ENCODE assay signal across 1 cellular context in the genomic region with DNA sequence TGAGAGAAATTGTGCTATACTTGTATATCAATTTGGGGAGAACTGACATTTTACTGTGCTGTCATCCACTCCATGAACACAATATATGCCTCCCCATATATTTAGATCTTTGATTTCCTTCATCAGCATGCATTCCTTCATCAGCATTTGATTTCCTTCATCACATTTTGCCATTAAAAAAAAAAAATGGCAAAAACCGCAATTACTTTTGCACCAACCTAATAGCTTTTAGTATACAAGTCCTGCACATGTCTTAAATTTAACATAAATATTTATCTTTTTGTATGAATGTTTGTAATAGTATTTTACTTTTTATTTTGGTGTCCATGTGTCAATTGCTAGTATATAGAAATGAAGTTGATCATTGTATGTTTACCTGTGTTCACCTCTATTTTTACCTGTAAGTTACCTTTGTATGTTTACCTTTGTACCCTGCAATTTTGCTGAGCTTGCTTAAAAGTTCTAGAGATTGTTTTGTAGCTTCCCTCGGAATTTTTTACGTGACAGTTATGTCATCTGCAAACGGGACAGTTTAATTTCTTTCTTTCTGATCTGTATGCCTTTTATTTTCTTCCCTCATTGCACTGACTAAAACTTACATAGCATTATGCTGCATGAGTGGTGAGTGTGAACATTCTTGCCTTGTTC.
TF ChIP-seq lines count a peak whose summit lies in the region.

No MANE protein-coding gene starts in this region.

TF ChIP-seq in K562, 482 proteins besides CTCF, POLR2A, EP300 and RAD21 (continued from another document):
- TF ChIP-seq, protein P1, sequence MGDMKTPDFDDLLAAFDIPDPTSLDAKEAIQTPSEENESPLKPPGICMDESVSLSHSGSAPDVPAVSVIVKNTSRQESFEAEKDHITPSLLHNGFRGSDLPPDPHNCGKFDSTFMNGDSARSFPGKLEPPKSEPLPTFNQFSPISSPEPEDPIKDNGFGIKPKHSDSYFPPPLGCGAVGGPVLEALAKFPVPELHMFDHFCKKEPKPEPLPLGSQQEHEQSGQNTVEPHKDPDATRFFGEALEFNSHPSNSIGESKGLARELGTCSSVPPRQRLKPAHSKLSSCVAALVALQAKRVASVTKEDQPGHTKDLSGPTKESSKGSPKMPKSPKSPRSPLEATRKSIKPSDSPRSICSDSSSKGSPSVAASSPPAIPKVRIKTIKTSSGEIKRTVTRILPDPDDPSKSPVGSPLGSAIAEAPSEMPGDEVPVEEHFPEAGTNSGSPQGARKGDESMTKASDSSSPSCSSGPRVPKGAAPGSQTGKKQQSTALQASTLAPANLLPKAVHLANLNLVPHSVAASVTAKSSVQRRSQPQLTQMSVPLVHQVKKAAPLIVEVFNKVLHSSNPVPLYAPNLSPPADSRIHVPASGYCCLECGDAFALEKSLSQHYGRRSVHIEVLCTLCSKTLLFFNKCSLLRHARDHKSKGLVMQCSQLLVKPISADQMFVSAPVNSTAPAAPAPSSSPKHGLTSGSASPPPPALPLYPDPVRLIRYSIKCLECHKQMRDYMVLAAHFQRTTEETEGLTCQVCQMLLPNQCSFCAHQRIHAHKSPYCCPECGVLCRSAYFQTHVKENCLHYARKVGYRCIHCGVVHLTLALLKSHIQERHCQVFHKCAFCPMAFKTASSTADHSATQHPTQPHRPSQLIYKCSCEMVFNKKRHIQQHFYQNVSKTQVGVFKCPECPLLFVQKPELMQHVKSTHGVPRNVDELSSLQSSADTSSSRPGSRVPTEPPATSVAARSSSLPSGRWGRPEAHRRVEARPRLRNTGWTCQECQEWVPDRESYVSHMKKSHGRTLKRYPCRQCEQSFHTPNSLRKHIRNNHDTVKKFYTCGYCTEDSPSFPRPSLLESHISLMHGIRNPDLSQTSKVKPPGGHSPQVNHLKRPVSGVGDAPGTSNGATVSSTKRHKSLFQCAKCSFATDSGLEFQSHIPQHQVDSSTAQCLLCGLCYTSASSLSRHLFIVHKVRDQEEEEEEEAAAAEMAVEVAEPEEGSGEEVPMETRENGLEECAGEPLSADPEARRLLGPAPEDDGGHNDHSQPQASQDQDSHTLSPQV (IDR thresholded peaks at IDR 0.05), result no peak
- TF ChIP-seq, protein P2, sequence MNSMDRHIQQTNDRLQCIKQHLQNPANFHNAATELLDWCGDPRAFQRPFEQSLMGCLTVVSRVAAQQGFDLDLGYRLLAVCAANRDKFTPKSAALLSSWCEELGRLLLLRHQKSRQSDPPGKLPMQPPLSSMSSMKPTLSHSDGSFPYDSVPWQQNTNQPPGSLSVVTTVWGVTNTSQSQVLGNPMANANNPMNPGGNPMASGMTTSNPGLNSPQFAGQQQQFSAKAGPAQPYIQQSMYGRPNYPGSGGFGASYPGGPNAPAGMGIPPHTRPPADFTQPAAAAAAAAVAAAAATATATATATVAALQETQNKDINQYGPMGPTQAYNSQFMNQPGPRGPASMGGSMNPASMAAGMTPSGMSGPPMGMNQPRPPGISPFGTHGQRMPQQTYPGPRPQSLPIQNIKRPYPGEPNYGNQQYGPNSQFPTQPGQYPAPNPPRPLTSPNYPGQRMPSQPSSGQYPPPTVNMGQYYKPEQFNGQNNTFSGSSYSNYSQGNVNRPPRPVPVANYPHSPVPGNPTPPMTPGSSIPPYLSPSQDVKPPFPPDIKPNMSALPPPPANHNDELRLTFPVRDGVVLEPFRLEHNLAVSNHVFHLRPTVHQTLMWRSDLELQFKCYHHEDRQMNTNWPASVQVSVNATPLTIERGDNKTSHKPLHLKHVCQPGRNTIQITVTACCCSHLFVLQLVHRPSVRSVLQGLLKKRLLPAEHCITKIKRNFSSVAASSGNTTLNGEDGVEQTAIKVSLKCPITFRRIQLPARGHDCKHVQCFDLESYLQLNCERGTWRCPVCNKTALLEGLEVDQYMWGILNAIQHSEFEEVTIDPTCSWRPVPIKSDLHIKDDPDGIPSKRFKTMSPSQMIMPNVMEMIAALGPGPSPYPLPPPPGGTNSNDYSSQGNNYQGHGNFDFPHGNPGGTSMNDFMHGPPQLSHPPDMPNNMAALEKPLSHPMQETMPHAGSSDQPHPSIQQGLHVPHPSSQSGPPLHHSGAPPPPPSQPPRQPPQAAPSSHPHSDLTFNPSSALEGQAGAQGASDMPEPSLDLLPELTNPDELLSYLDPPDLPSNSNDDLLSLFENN (IDR thresholded peaks at IDR 0.05; ENCODE audit: low read depth in 2 of 2, low read length in 2 of 2), result no peak
- TF ChIP-seq NR2F6 (CRISPR knock-in tag; IDR thresholded peaks at IDR 0.05), result no peak
- no peak for TF ChIP-seq ZNF124 (CRISPR knock-in tag; IDR thresholded peaks at IDR 0.05)
- no peak for TF ChIP-seq TGIF2 (CRISPR knock-in tag; IDR thresholded peaks at IDR 0.05)
- peak; percentile 75; the same call in 1 of the 2 replicates for TF ChIP-seq ZEB2 (IDR thresholded peaks at IDR 0.05)
- TF ChIP-seq ZNF316 (IDR thresholded peaks at IDR 0.05), result peak; percentile 98
- TF ChIP-seq EGR1 (conservative IDR thresholded peaks at IDR 0.05), result no peak
- TF ChIP-seq FOXM1 (IDR thresholded peaks at IDR 0.05; ENCODE audit: low read depth), result no peak
- no peak for TF ChIP-seq FOXM1 (CRISPR knock-in tag; IDR thresholded peaks at IDR 0.05; ENCODE audit: low read depth)
- no peak for TF ChIP-seq ZNF75A (CRISPR knock-in tag; IDR thresholded peaks at IDR 0.05)
- TF ChIP-seq, protein P3, sequence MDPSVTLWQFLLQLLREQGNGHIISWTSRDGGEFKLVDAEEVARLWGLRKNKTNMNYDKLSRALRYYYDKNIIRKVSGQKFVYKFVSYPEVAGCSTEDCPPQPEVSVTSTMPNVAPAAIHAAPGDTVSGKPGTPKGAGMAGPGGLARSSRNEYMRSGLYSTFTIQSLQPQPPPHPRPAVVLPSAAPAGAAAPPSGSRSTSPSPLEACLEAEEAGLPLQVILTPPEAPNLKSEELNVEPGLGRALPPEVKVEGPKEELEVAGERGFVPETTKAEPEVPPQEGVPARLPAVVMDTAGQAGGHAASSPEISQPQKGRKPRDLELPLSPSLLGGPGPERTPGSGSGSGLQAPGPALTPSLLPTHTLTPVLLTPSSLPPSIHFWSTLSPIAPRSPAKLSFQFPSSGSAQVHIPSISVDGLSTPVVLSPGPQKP (CRISPR knock-in tag; IDR thresholded peaks at IDR 0.05), result no peak
- TF ChIP-seq KAT8 (IDR thresholded peaks at IDR 0.05; ENCODE audit: low read depth), result no peak
- TF ChIP-seq, protein P4, sequence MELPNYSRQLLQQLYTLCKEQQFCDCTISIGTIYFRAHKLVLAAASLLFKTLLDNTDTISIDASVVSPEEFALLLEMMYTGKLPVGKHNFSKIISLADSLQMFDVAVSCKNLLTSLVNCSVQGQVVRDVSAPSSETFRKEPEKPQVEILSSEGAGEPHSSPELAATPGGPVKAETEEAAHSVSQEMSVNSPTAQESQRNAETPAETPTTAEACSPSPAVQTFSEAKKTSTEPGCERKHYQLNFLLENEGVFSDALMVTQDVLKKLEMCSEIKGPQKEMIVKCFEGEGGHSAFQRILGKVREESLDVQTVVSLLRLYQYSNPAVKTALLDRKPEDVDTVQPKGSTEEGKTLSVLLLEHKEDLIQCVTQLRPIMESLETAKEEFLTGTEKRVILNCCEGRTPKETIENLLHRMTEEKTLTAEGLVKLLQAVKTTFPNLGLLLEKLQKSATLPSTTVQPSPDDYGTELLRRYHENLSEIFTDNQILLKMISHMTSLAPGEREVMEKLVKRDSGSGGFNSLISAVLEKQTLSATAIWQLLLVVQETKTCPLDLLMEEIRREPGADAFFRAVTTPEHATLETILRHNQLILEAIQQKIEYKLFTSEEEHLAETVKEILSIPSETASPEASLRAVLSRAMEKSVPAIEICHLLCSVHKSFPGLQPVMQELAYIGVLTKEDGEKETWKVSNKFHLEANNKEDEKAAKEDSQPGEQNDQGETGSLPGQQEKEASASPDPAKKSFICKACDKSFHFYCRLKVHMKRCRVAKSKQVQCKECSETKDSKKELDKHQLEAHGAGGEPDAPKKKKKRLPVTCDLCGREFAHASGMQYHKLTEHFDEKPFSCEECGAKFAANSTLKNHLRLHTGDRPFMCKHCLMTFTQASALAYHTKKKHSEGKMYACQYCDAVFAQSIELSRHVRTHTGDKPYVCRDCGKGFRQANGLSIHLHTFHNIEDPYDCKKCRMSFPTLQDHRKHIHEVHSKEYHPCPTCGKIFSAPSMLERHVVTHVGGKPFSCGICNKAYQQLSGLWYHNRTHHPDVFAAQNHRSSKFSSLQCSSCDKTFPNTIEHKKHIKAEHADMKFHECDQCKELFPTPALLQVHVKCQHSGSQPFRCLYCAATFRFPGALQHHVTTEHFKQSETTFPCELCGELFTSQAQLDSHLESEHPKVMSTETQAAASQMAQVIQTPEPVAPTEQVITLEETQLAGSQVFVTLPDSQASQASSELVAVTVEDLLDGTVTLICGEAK (IDR thresholded peaks at IDR 0.05), result 0 out of 2 replicates have a peak, but pooled peaks have one; percentile 57
- TF ChIP-seq, protein P4 (CRISPR knock-in tag; IDR thresholded peaks at IDR 0.05), result no peak
- no peak for TF ChIP-seq SAFB2 (IDR thresholded peaks at IDR 0.05; ENCODE audit: borderline replicate concordance, low read depth, low read length, severe bottlenecking)
- TF ChIP-seq C11orf30 (IDR thresholded peaks at IDR 0.05; ENCODE audit: low read depth), result peak; percentile 94
- TF ChIP-seq, protein P5, sequence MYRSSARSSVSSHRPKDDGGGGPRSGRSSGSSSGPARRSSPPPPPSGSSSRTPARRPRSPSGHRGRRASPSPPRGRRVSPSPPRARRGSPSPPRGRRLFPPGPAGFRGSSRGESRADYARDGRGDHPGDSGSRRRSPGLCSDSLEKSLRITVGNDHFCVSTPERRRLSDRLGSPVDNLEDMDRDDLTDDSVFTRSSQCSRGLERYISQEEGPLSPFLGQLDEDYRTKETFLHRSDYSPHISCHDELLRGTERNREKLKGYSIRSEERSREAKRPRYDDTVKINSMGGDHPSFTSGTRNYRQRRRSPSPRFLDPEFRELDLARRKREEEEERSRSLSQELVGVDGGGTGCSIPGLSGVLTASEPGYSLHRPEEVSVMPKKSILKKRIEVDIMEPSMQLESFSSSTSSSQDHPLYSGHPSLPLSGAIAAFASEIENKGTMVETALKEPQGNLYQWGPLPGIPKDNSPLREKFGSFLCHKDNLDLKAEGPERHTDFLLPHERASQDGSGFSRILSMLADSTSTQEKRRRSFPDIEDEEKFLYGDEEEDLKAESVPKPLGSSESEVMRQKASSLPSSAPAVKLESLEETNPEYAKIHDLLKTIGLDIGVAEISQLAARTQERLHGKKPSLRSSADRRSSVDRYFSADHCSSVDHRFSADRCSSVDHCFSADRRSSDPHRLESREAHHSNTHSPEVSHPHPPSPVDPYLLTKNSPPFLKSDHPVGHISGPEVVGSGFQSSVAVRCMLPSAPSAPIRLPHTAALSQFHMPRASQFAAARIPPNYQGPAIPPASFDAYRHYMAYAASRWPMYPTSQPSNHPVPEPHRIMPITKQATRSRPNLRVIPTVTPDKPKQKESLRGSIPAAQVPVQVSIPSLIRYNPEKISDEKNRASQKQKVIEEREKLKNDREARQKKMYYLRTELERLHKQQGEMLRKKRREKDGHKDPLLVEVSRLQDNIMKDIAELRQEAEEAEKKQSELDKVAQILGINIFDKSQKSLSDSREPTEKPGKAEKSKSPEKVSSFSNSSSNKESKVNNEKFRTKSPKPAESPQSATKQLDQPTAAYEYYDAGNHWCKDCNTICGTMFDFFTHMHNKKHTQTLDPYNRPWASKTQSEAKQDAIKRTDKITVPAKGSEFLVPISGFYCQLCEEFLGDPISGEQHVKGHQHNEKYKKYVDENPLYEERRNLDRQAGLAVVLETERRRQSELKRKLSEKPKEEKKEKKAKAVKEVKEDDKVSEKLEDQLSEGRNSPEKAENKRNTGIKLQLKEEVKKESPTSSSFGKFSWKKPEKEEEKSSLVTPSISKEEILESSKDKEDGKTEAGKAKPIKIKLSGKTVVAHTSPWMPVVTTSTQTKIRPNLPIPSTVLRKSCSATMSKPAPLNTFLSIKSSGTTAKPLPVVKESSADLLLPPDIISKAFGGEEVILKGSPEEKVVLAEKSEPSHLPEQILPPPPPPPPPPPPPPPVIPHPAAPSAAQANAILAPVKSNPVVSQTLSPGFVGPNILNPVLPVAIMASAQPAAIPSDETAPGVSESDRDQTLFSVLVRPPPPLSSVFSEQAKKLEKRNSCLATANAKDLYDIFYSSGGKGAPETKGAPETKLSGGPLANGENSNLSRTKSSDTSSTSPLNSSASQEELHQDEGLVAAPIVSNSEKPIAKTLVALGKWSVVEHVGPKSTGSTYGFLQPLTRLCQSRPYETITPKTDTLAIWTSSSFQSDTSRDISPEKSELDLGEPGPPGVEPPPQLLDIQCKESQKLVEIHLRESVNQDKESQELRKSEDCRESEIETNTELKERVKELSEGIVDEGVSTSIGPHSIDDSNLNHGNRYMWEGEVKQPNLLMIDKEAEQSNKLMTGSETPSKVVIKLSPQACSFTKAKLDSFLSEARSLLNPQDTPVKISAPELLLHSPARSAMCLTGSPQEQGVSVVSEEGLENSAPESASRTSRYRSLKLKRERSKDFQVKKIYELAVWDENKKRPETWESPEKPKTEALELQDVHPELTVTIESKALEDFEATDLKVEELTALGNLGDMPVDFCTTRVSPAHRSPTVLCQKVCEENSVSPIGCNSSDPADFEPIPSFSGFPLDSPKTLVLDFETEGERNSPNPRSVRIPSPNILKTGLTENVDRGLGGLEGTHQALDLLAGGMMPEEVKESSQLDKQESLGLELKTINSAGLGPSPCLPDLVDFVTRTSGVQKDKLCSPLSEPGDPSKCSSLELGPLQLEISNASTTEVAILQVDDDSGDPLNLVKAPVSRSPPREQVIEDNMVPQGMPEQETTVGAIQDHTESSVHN (IDR thresholded peaks at IDR 0.05; ENCODE audit: borderline replicate concordance in 1 of 2, low read depth in 1 of 2), result no peak
TF ChIP-seq in K562: peak in this region for 7.
